Comparison of ENCODE assay signal across 8 cellular contexts in genomic region chr4:14092741-14093140, GRCh38.
"Had no signal": no experiment of that assay in that cellular context is flagged by ENCODE, and none has a peak within 500 bp of the region (broad histone marks: within the 10 kb centered on the region; RNA-seq: fewer than 3 reads in every experiment).

No MANE protein-coding gene starts in this region.

- DNase-seq: GM23248, GOT3, H7, KBM-7 had no signal

- H3K4me1 ChIP-seq: HAP-1 had no signal

- ATAC-seq: HCT116, HepG2 had no signal

- H3K4me3 ChIP-seq: GM23248, HAP-1 had no signal

- H3K9me3 ChIP-seq: HAP-1 had no signal

- H3K36me3 ChIP-seq: HAP-1 had no signal

- H3K27ac ChIP-seq: GM23248, HL-60 had no signal
